In genomic region chr2:231926761-231927565, GRCh38 we compare ENCODE assay signal across 1 cellular context.
TF ChIP-seq lines count a peak whose summit lies in the region.

No MANE protein-coding gene starts in this region.

TF ChIP-seq in HepG2, 621 proteins besides CTCF, POLR2A, EP300 and RAD21 (continued from another document):
- 0 out of 2 replicates have a peak, but pooled peaks have one; percentile 27 for TF ChIP-seq ZBTB39 (CRISPR knock-in tag; IDR thresholded peaks at IDR 0.05)
- no peak for TF ChIP-seq ZHX2 (IDR thresholded peaks at IDR 0.05; ENCODE audit: low read depth)
- no peak for TF ChIP-seq ZHX2 (CRISPR knock-in tag; IDR thresholded peaks at IDR 0.05; ENCODE audit: borderline replicate concordance)
- 0 out of 2 replicates have a peak, but pooled peaks have one; percentile 18 for TF ChIP-seq ZNF234 (CRISPR knock-in tag; conservative IDR thresholded peaks at IDR 0.05)
- no peak for TF ChIP-seq ZNF549 (CRISPR knock-in tag; IDR thresholded peaks at IDR 0.05)
- TF ChIP-seq E2F5 (CRISPR knock-in tag; conservative IDR thresholded peaks at IDR 0.05), result 0 out of 2 replicates have a peak, but pooled peaks have one; percentile 33
- TF ChIP-seq KDM2A (CRISPR knock-in tag; IDR thresholded peaks at IDR 0.05; ENCODE audit: borderline replicate concordance, low read depth), result 0 out of 2 replicates have a peak, but pooled peaks have one; percentile 10
TF ChIP-seq in HepG2: peak in this region for 6.
